In genomic region chr12:121628037-121628436, GRCh38 we compare ENCODE assay signal across 8 cellular contexts. TPM values are rescaled to one million over a fixed set of nuclear protein-coding genes. Genes with fewer than 3 reads are reported as not detected.
A peak's percentile ranks its signal among the peaks of the same experiment; 100 is the strongest.
DNase-seq lines count a peak whose midpoint lies in the region; ATAC-seq, FAIRE-seq and TF ChIP-seq lines count a peak whose summit lies in the region.

No MANE protein-coding gene starts in this region.

- TF ChIP-seq RAD21 in HepG2 (CRISPR knock-in tag; IDR thresholded peaks at IDR 0.05) = no peak

- H3K36me3 ChIP-seq in HepG2 (replicated peaks in 1 of 2; ENCODE audit: control insufficient read depth in 1 of 2, insufficient read depth in 2 of 2, low read length in 2 of 2) (no peaks in the 10 kb centered on the region), tibial artery (no peaks in the 10 kb centered on the region)

- peak overlapping the region; percentile 96 for H3K27ac Mint-ChIP-seq in activated naive CD4-positive, alpha-beta T cell treated with anti-CD3 and anti-CD28 coated beads, Interleukin-2, amount 50 U/mL, for 24 hours

- peak overlapping the region; percentile 96 for H3K4me3 Mint-ChIP-seq in activated naive CD4-positive, alpha-beta T cell treated with anti-CD3 and anti-CD28 coated beads, Interleukin-2, amount 50 U/mL, for 24 hours

- H3K27me3 Mint-ChIP-seq in activated naive CD4-positive, alpha-beta T cell treated with anti-CD3 and anti-CD28 coated beads, Interleukin-2, amount 50 U/mL, for 24 hours = no peaks in the 10 kb centered on the region

- peak overlapping the region; percentile 62 to 78 (median 70) for H3K4me3 ChIP-seq in HepG2 (replicated peaks in 1 of 3; ENCODE audit: insufficient read depth in 1 of 3, low read depth in 2 of 3, low read length in 3 of 3)
- peak overlapping the region; percentile 55 to 67 for H3K4me3 ChIP-seq in tibial artery

- no peaks in the 10 kb centered on the region; the same call in 1 of the 2 replicates for H4K20me1 ChIP-seq in HepG2 (ENCODE audit: insufficient read depth, low read length)

- peak; percentile 66 for DNase-seq in activated effector memory CD4-positive, alpha-beta T cell treated with anti-CD3 and anti-CD28 coated beads, Interleukin-2, amount 50 U/mL, for 16 hours
- DNase-seq in activated effector memory CD4-positive, alpha-beta T cell treated with Interleukin-2 at 50 U/mL for 16 hours = no peak
- DNase-seq in HepG2 (ENCODE audit: low spot score) = no peak
- no peak for DNase-seq in tibial artery
- no peak for DNase-seq in effector CD4-positive, alpha-beta T cell
- DNase-seq in AML-193 (lab: John Stamatoyannopoulos, UW) = no peak

- CTCF ChIA-PET in HepG2 (lab: Yijun Ruan, JAX; ENCODE audit: low intra/inter-chr PET ratio, low total read pairs) = no interaction called here

- H3K4me1 Mint-ChIP-seq in activated naive CD4-positive, alpha-beta T cell treated with anti-CD3 and anti-CD28 coated beads, Interleukin-2, amount 50 U/mL, for 24 hours = peaks cover 66% of the 10 kb centered on the region

- H3K9ac ChIP-seq in HepG2 (ENCODE audit: insufficient read depth, low read depth, low read length) = peak overlapping the region; percentile 80

- H3K9me3 ChIP-seq in HepG2 (ENCODE audit: low read length) (no peaks in the 10 kb centered on the region), tibial artery (no peaks in the 10 kb centered on the region)

- in situ Hi-C loops in HepG2 (cut with HindIII; ENCODE audit: extremely low pct_ligation_motif_present, low pct_unique_long_range_greater_than_20kb) = loop anchor here (5.0 kb wide), 1 partner anchor 76 kb away; no protein-coding TSS in a partner anchor

- H3K4me2 ChIP-seq in HepG2 (ENCODE audit: low read depth, low read length) = peak overlapping the region; percentile 84

- ATAC-seq in HepG2 = no peak
- no peak for ATAC-seq in GM21528 (IDR thresholded peaks at IDR 0.05; ENCODE audit: low FRiP score, unreplicated experiment)

- H3K27ac ChIP-seq in HepG2 (ENCODE audit: extremely low read length, insufficient read depth, low read length) = peak overlapping the region; percentile 82
- no peak overlapping the region for H3K27ac ChIP-seq in tibial artery

- H3K36me3 Mint-ChIP-seq in activated naive CD4-positive, alpha-beta T cell treated with anti-CD3 and anti-CD28 coated beads, Interleukin-2, amount 50 U/mL, for 24 hours = peaks cover 12% of the 10 kb centered on the region

- FAIRE-seq in HepG2 (lab: Jason Lieb, UNC) = no peak

- no TSS peak for BruUV-seq in HepG2 (replicated peaks; lab: Mats Ljungman, UMichigan)

- WGBS in HepG2 (ENCODE audit: low lambda C conversion rate) = 34% methylated on average over 4 of the region's 8 CpGs

- TF ChIP-seq CTCF in HepG2 (CRISPR knock-in tag; IDR thresholded peaks at IDR 0.05) (no peak), tibial artery (IDR thresholded peaks at IDR 0.05) (no peak)

- peaks cover 73% of the 10 kb centered on the region for H3K4me1 ChIP-seq in HepG2 (ENCODE audit: insufficient read depth, low read length)
- peaks cover 0 to 27% (median 7%) of the 10 kb centered on the region in 4 donors for H3K4me1 ChIP-seq in tibial artery

- H2AFZ ChIP-seq in HepG2 (ENCODE audit: low read length) = no peak overlapping the region

- POLR2A ChIA-PET in HepG2 (lab: Yijun Ruan, JAX) = interaction anchor here (0.7 to 2.5 kb wide), 6 partner anchors 32 to 276 kb away, joined by 3 to 8 read pairs (median 5); partner anchors contain the start of genes ANAPC5, KDM2B and MORN3

- H3K9me3 Mint-ChIP-seq in activated naive CD4-positive, alpha-beta T cell treated with anti-CD3 and anti-CD28 coated beads, Interleukin-2, amount 50 U/mL, for 24 hours = no peaks in the 10 kb centered on the region

- no peak for TF ChIP-seq POLR2A in HepG2 (IDR thresholded peaks at IDR 0.05; ENCODE audit: insufficient read depth in 1 of 2, low read depth in 2 of 2, low read length in 2 of 2)

- H3K27me3 ChIP-seq in HepG2 (ENCODE audit: control insufficient read depth in 1 of 2, insufficient read depth in 2 of 2, low read length in 2 of 2) = no peaks in the 10 kb centered on the region
- H3K27me3 ChIP-seq in tibial artery = no peaks in the 10 kb centered on the region

- TF ChIP-seq EP300 in HepG2 (IDR thresholded peaks at IDR 0.05; ENCODE audit: low read depth in 2 of 2, low read length in 2 of 2) (no peak), HepG2 (CRISPR knock-in tag; IDR thresholded peaks at IDR 0.05; ENCODE audit: borderline replicate concordance) (no peak)

- intact Hi-C loops in HepG2 (cut with micrococcal nuclease; ENCODE audit: unreplicated experiment) (no loop called here), tibial artery (cut with DNase I; ENCODE audit: low total_unique reads) (loop anchor here (5.0 kb wide), 2 partner anchors 59 to 76 kb away; no protein-coding TSS in a partner anchor)

- H3K79me2 ChIP-seq in HepG2 (ENCODE audit: insufficient read depth, low read length) = peaks cover 12% of the 10 kb centered on the region

RNA-seq across cellular contexts. Expression of gene ORAI1, which starts 1.7 kb away (rescaled TPM):
- total RNA-seq in HepG2 (2016; rRNA removed; fragmentation: Illumina TruSeq; extraction: Trizol) = 5.9 and 9.2 TPM in 2 replicates
- total RNA-seq in HepG2 (2016; cell fraction: cytosol; rRNA removed; fragmentation: Illumina TruSeq; extraction: Trizol; ENCODE audit: low read depth) = 9.9 and 13.0 TPM in 2 replicates
- total RNA-seq in HepG2 (2016; cell fraction: insoluble cytoplasmic fraction; rRNA removed; fragmentation: Illumina TruSeq; extraction: Trizol) = 5.9 and 8.5 TPM in 2 replicates
- total RNA-seq in HepG2 (2016; cell fraction: membrane; rRNA removed; fragmentation: Illumina TruSeq; extraction: Trizol) = 20.1 and 22.8 TPM in 2 replicates
- 5.2 and 6.1 TPM in 2 replicates for total RNA-seq in HepG2 (2016; cell fraction: nucleus; rRNA removed; fragmentation: Illumina TruSeq; extraction: Trizol)
- polyA plus RNA-seq in HepG2 (2011; rRNA removed) = 17.2 and 22.9 TPM in 2 replicates
- polyA plus RNA-seq in HepG2 (2011; cell fraction: cytosol; rRNA removed) = 16.7 and 25.1 TPM in 2 replicates
- 15.9 and 16.3 TPM in 2 replicates for polyA plus RNA-seq in HepG2 (2011; cell fraction: nucleus; rRNA removed)
- polyA plus RNA-seq in HepG2 (2012) = 7.9 and 10.4 TPM in 2 replicates
- polyA plus RNA-seq in HepG2 (2016; cell fraction: cytosol; fragmentation: Illumina TruSeq; extraction: Trizol; ENCODE audit: low read depth) = 25.7 and 30.9 TPM in 2 replicates
- 11.8 and 15.4 TPM in 2 replicates for polyA plus RNA-seq in HepG2 (2016; cell fraction: insoluble cytoplasmic fraction; fragmentation: Illumina TruSeq; extraction: Trizol; ENCODE audit: low read depth)
- polyA plus RNA-seq in HepG2 (2016; cell fraction: membrane; fragmentation: Illumina TruSeq; extraction: Trizol; ENCODE audit: low read depth) = 37.8 and 38.4 TPM in 2 replicates
- 15.0 and 18.5 TPM in 2 replicates for polyA plus RNA-seq in HepG2 (2016; cell fraction: nucleus; fragmentation: Illumina TruSeq; extraction: Trizol; ENCODE audit: insufficient read depth, low read depth)
- polyA minus RNA-seq in HepG2 (2011; rRNA and poly(A)+ RNA removed; ENCODE audit: low replicate concordance) = 35.3 and 72.8 TPM in 2 replicates
- polyA minus RNA-seq in HepG2 (2011; cell fraction: cytosol; rRNA and poly(A)+ RNA removed) = 23.0 and 25.6 TPM in 2 replicates
- polyA minus RNA-seq in HepG2 (2011; cell fraction: nucleus; rRNA and poly(A)+ RNA removed) = 5.9 and 7.3 TPM in 2 replicates

RNA-seq across cellular contexts. Expression of gene MORN3, which starts 41.4 kb away (rescaled TPM):
- total RNA-seq in HepG2 (2016; rRNA removed; fragmentation: Illumina TruSeq; extraction: Trizol) = 2.0 TPM in 2 replicates
- total RNA-seq in HepG2 (2016; cell fraction: cytosol; rRNA removed; fragmentation: Illumina TruSeq; extraction: Trizol; ENCODE audit: low read depth) = 0.53 and 2.6 TPM in 2 replicates
- total RNA-seq in HepG2 (2016; cell fraction: insoluble cytoplasmic fraction; rRNA removed; fragmentation: Illumina TruSeq; extraction: Trizol) = 1.5 and 2.6 TPM in 2 replicates
- total RNA-seq in HepG2 (2016; cell fraction: membrane; rRNA removed; fragmentation: Illumina TruSeq; extraction: Trizol) = 2.0 and 2.4 TPM in 2 replicates
- total RNA-seq in HepG2 (2016; cell fraction: nucleus; rRNA removed; fragmentation: Illumina TruSeq; extraction: Trizol) = 0.62 and 0.97 TPM in 2 replicates
- 0.98 and 1.1 TPM in 2 replicates for polyA plus RNA-seq in HepG2 (2011; rRNA removed)
- 0.86 and 0.90 TPM in 2 replicates for polyA plus RNA-seq in HepG2 (2011; cell fraction: cytosol; rRNA removed)
- 0.35 and 0.48 TPM in 2 replicates for polyA plus RNA-seq in HepG2 (2011; cell fraction: nucleus; rRNA removed)
- 0.55 and 0.58 TPM in 2 replicates for polyA plus RNA-seq in HepG2 (2012)
- polyA plus RNA-seq in HepG2 (2016; cell fraction: cytosol; fragmentation: Illumina TruSeq; extraction: Trizol; ENCODE audit: low read depth) = 2.2 and 2.6 TPM in 2 replicates
- polyA plus RNA-seq in HepG2 (2016; cell fraction: insoluble cytoplasmic fraction; fragmentation: Illumina TruSeq; extraction: Trizol; ENCODE audit: low read depth) = 1.3 and 1.8 TPM in 2 replicates
- 1.6 TPM in 2 replicates for polyA plus RNA-seq in HepG2 (2016; cell fraction: membrane; fragmentation: Illumina TruSeq; extraction: Trizol; ENCODE audit: low read depth)
- 0.93 and 1.2 TPM in 2 replicates for polyA plus RNA-seq in HepG2 (2016; cell fraction: nucleus; fragmentation: Illumina TruSeq; extraction: Trizol; ENCODE audit: insufficient read depth, low read depth)
- 0.44 TPM in 1 of 2 replicates, not detected in the other for polyA minus RNA-seq in HepG2 (2011; rRNA and poly(A)+ RNA removed; ENCODE audit: low replicate concordance)
- 0.18 TPM in 1 of 2 replicates, not detected in the other for polyA minus RNA-seq in HepG2 (2011; cell fraction: cytosol; rRNA and poly(A)+ RNA removed)
- 0.13 and 0.75 TPM in 2 replicates for polyA minus RNA-seq in HepG2 (2011; cell fraction: nucleus; rRNA and poly(A)+ RNA removed)

RNA-seq across cellular contexts. Expression of gene KDM2B, which starts 47.2 kb away (rescaled TPM):
- 25.3 and 26.1 TPM in 2 replicates for total RNA-seq in HepG2 (2016; rRNA removed; fragmentation: Illumina TruSeq; extraction: Trizol)
- 11.2 and 11.4 TPM in 2 replicates for total RNA-seq in HepG2 (2016; cell fraction: cytosol; rRNA removed; fragmentation: Illumina TruSeq; extraction: Trizol; ENCODE audit: low read depth)
- total RNA-seq in HepG2 (2016; cell fraction: insoluble cytoplasmic fraction; rRNA removed; fragmentation: Illumina TruSeq; extraction: Trizol) = 20.6 and 26.1 TPM in 2 replicates
- 25.8 and 29.0 TPM in 2 replicates for total RNA-seq in HepG2 (2016; cell fraction: membrane; rRNA removed; fragmentation: Illumina TruSeq; extraction: Trizol)
- 18.4 and 20.7 TPM in 2 replicates for total RNA-seq in HepG2 (2016; cell fraction: nucleus; rRNA removed; fragmentation: Illumina TruSeq; extraction: Trizol)
- 17.0 and 17.5 TPM in 2 replicates for polyA plus RNA-seq in HepG2 (2011; rRNA removed)
- polyA plus RNA-seq in HepG2 (2011; cell fraction: cytosol; rRNA removed) = 8.3 and 13.5 TPM in 2 replicates
- 50.3 and 60.7 TPM in 2 replicates for polyA plus RNA-seq in HepG2 (2011; cell fraction: nucleus; rRNA removed)
- 13.5 and 15.6 TPM in 2 replicates for polyA plus RNA-seq in HepG2 (2012)
- polyA plus RNA-seq in HepG2 (2016; cell fraction: cytosol; fragmentation: Illumina TruSeq; extraction: Trizol; ENCODE audit: low read depth) = 6.0 and 6.9 TPM in 2 replicates
- polyA plus RNA-seq in HepG2 (2016; cell fraction: insoluble cytoplasmic fraction; fragmentation: Illumina TruSeq; extraction: Trizol; ENCODE audit: low read depth) = 23.7 and 31.0 TPM in 2 replicates
- 17.2 and 18.2 TPM in 2 replicates for polyA plus RNA-seq in HepG2 (2016; cell fraction: membrane; fragmentation: Illumina TruSeq; extraction: Trizol; ENCODE audit: low read depth)
- 36.9 and 37.0 TPM in 2 replicates for polyA plus RNA-seq in HepG2 (2016; cell fraction: nucleus; fragmentation: Illumina TruSeq; extraction: Trizol; ENCODE audit: insufficient read depth, low read depth)
- 53.2 and 72.8 TPM in 2 replicates for polyA minus RNA-seq in HepG2 (2011; rRNA and poly(A)+ RNA removed; ENCODE audit: low replicate concordance)
- 18.0 and 20.7 TPM in 2 replicates for polyA minus RNA-seq in HepG2 (2011; cell fraction: cytosol; rRNA and poly(A)+ RNA removed)
- polyA minus RNA-seq in HepG2 (2011; cell fraction: nucleus; rRNA and poly(A)+ RNA removed) = 21.1 and 21.9 TPM in 2 replicates
